In the genomic region with DNA sequence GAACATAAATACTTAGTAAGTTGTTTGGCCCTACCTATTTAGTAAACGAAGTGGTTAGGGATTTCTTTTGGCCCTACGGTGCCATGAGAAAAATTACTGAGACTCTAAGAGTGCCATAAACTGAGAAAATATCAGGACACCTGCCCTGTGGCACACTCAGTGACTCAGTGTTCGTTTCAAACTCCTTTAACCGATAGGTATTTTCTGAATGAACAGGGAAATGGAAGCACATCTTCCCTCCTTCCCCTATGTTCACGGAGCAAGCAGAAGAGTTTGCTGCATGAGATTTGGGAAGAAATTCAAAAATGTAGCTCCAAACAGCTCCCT, we compare ENCODE assay signal across 18 cellular contexts.
DNase-seq lines count a peak whose midpoint lies in the region; ATAC-seq, FAIRE-seq and TF ChIP-seq lines count a peak whose summit lies in the region.
"Had no signal": no experiment of that assay in that cellular context is flagged by ENCODE, and none has a peak within 500 bp of the region (broad histone marks: within the 10 kb centered on the region; RNA-seq: fewer than 3 reads in every experiment).

No MANE protein-coding gene starts in this region.

- H4K91ac ChIP-seq in H9 (ENCODE audit: insufficient read length, low read depth, low read length) = no peak overlapping the region

- H3K4me3 Mint-ChIP-seq in H9 (peak overlapping the region; percentile 44 to 71; a peak in 3 of 5 replicates), progenitor cell of endocrine pancreas (ENCODE audit: low read depth) (peak overlapping the region; percentile 35)
- no peak overlapping the region for H3K4me3 Mint-ChIP-seq in activated T-helper 2 cell treated with anti-CD3 and anti-CD28 coated beads, Interferon-gamma antibody, Interleukin-2, Interleukin-4, amounts not matched to agents 10 μg/mL and 5 μg/mL and 100 μg/mL, durations not matched to agents 14 hours and 24 hours and 36 hours (ENCODE audit: low read depth)
- H3K4me3 Mint-ChIP-seq: activated naive CD4-positive, alpha-beta T cell treated with anti-CD3 and anti-CD28 coated beads, Interleukin-2, amount 50 U/mL, for 24 hours had no signal

- H3K36me3 ChIP-seq in GM12878 (ENCODE audit: control insufficient read depth in 2 of 2, insufficient read depth in 2 of 2, low read length in 1 of 2) = no peaks in the 10 kb centered on the region
- H3K36me3 ChIP-seq in keratinocyte (ENCODE audit: control insufficient read depth in 2 of 2, extremely low read depth in 1 of 2, insufficient read depth in 2 of 2, low read length in 2 of 2) = no peaks in the 10 kb centered on the region
- H3K36me3 ChIP-seq in stomach = no peaks in the 10 kb centered on the region
- H3K36me3 ChIP-seq: heart left ventricle, neutrophil, right lobe of liver had no signal

- H3K27me3 ChIP-seq in H9 (ENCODE audit: insufficient read depth, low read length) = peaks cover 6% of the 10 kb centered on the region; the same call in 1 of the 2 replicates
- no peaks in the 10 kb centered on the region for H3K27me3 ChIP-seq in GM12878 (replicated peaks in 1 of 2; ENCODE audit: control insufficient read depth in 2 of 2, insufficient read depth in 2 of 2, low read length in 1 of 2)
- H3K27me3 ChIP-seq in keratinocyte (ENCODE audit: control insufficient read depth, extremely low read depth, insufficient read depth, low read length) = no peaks in the 10 kb centered on the region
- H3K27me3 ChIP-seq in stomach = peaks cover 0 to 21% (median 7%) of the 10 kb centered on the region in 3 donors
- H3K27me3 ChIP-seq: right lobe of liver had no signal

- H2BK12ac ChIP-seq in H9 (ENCODE audit: insufficient read length, low read depth, low read length) = peak overlapping the region; percentile 90

- H2AFZ ChIP-seq in H9 (ENCODE audit: low read length) (no peak overlapping the region), GM12878 (ENCODE audit: control insufficient read depth, low read depth, low read length) (no peak overlapping the region; the same call in 1 of the 2 replicates), keratinocyte (ENCODE audit: control insufficient read depth, low read length) (peak overlapping the region; percentile 14)

- ATAC-seq in GM12878 = peak; percentile 44

- H3K27ac Mint-ChIP-seq in H9 = peak overlapping the region in 2 of 3 experiments; percentile 81 to 95; a peak in 4 of 7 replicates
- H3K27ac Mint-ChIP-seq in progenitor cell of endocrine pancreas = peak overlapping the region; percentile 76
- no peak overlapping the region for H3K27ac Mint-ChIP-seq in activated T-helper 2 cell treated with anti-CD3 and anti-CD28 coated beads, Interferon-gamma antibody, Interleukin-2, Interleukin-4, amounts not matched to agents 10 μg/mL and 5 μg/mL and 100 μg/mL, durations not matched to agents 14 hours and 24 hours and 36 hours
- H3K27ac Mint-ChIP-seq: activated naive CD4-positive, alpha-beta T cell treated with anti-CD3 and anti-CD28 coated beads, Interleukin-2, amount 50 U/mL, for 24 hours had no signal

- DNase-seq in H9 (no peak), GM12878 (ENCODE audit: low read depth, low spot score) (no peak), keratinocyte (ENCODE audit: low read depth, low spot score) (no peak), progenitor cell of endocrine pancreas (ENCODE audit: low spot score, unreplicated experiment) (no peak), stomach (no peak)
- no peak for DNase-seq in stimulated activated CD8-positive, alpha-beta memory T cell treated with anti-CD3 and anti-CD28 coated beads, Interleukin-4, amount 100 ng/mL, for 48 hours
- DNase-seq in activated CD4-positive, CD25-positive, alpha-beta regulatory T cell (lab: John Stamatoyannopoulos, UW) = no peak
- DNase-seq in activated T-helper 2 cell treated with anti-CD3 and anti-CD28 coated beads, Interferon-gamma antibody, Interleukin-2, Interleukin-4, amounts not matched to agents 10 μg/mL and 5 μg/mL and 100 μg/mL, durations not matched to agents 14 hours and 24 hours and 36 hours (ENCODE audit: low spot score) = no peak
- DNase-seq: activated CD4-positive, alpha-beta T cell treated with anti-CD3 and anti-CD28 coated beads, Interleukin-2, amount 50 U/mL, for 4 hours; activated T-cell treated with anti-CD3 and anti-CD28 coated beads, Interleukin-2, amount 50 U/mL, for 1 hour; heart left ventricle; KG1; midbrain; NCI-H774; right lobe of liver had no signal

- intact Hi-C loops in GM12878 (cut with micrococcal nuclease; ENCODE audit: unreplicated experiment) = loop anchor here (2.0 kb wide), 1 partner anchor 134 kb away; the partner anchor contains the start of gene KAZN
- intact Hi-C loops in stomach (cut with DNase I; ENCODE audit: low total_unique reads) = no loop called here
- intact Hi-C loops in activated T-helper 2 cell treated with anti-CD3 and anti-CD28 coated beads, Interferon-gamma antibody, Interleukin-2, Interleukin-4, amounts not matched to agents 10 μg/mL and 5 μg/mL and 100 μg/mL, durations not matched to agents 14 hours and 24 hours and 36 hours (cut with micrococcal nuclease) = no loop called here

- no peak overlapping the region for H2BK15ac ChIP-seq in H9 (ENCODE audit: low read depth, low read length)

- H3K9me3 ChIP-seq in H9 (ENCODE audit: control insufficient read depth, low read depth, low read length) = no peaks in the 10 kb centered on the region
- no peaks in the 10 kb centered on the region; the same call in 2 of the 3 replicates for H3K9me3 ChIP-seq in GM12878 (replicated peaks; ENCODE audit: control insufficient read depth, insufficient read depth, low read length)
- no peaks in the 10 kb centered on the region for H3K9me3 ChIP-seq in keratinocyte (ENCODE audit: control insufficient read depth, low read depth, low read length)
- H3K9me3 ChIP-seq in stomach = no peaks in the 10 kb centered on the region
- H3K9me3 ChIP-seq: heart left ventricle, neutrophil, right lobe of liver had no signal

- no peak overlapping the region; the same call in 1 of the 2 replicates for H3K4ac ChIP-seq in H9 (ENCODE audit: low read depth, low read length)

- H3K14ac ChIP-seq in H9 (ENCODE audit: insufficient read depth, low read length) = peak overlapping the region; percentile 44; the same call in 1 of the 2 replicates

- H3K4me3 ChIP-seq in GM12878 (no peak overlapping the region), keratinocyte (ENCODE audit: control insufficient read depth in 2 of 3, extremely low read depth in 1 of 3, insufficient read depth in 2 of 3, low read depth in 1 of 3, low read length in 3 of 3) (peak overlapping the region in 2 of 3 experiments; percentile 53 to 63), stomach (no peak overlapping the region)
- H3K4me3 ChIP-seq: heart left ventricle, right lobe of liver had no signal

- no CpG with 5 or more reads among the region's 5 CpGs for WGBS in H9 (ENCODE audit: extremely low coverage, insufficient read length, low lambda C conversion rate)
- 8% methylated on average over 5 of the region's 5 CpGs for WGBS in GM12878 (ENCODE audit: insufficient coverage, insufficient replicate concordance, low lambda C conversion rate, missing lambda C conversion rate)
- WGBS in stomach, 5 donors = 51 to 63% (median 57%) methylated on average over 5 of the region's 5 CpGs

- H2BK120ac ChIP-seq in H9 (ENCODE audit: low read depth, low read length, poor library complexity, severe bottlenecking) = no peak overlapping the region

- dilution Hi-C loops in keratinocyte (cut with MboI; ENCODE audit: extremely low pct_ligation_motif_present, low sequenced_read_pairs) = no loop called here

- no peaks in the 10 kb centered on the region for H3K79me2 ChIP-seq in H9 (ENCODE audit: insufficient read depth, low read length)
- H3K79me2 ChIP-seq in GM12878 (ENCODE audit: control insufficient read depth, insufficient read depth, low read length) = no peaks in the 10 kb centered on the region
- no peaks in the 10 kb centered on the region for H3K79me2 ChIP-seq in keratinocyte (ENCODE audit: control insufficient read depth, insufficient read depth, low read length)

- no peak overlapping the region for H4K5ac ChIP-seq in H9 (ENCODE audit: insufficient read length, low read depth, low read length)

- H3K27ac ChIP-seq in H9 (ENCODE audit: insufficient read length, low read depth, low read length) (peak overlapping the region; percentile 28), GM12878 (ENCODE audit: control insufficient read depth, insufficient read depth) (no peak overlapping the region), keratinocyte (ENCODE audit: control insufficient read depth, insufficient read depth, low read length) (peak overlapping the region; percentile 84), stomach (no peak overlapping the region)
- H3K27ac ChIP-seq: heart left ventricle, HL-60, neutrophil, right lobe of liver had no signal

- BruUV-seq in GM12878 (replicated peaks; lab: Mats Ljungman, UMichigan) = no TSS peak

- H3K9me3 Mint-ChIP-seq in H9 (no peaks in the 10 kb centered on the region; a peak in 1 of 5 replicates), progenitor cell of endocrine pancreas (ENCODE audit: low read depth) (no peaks in the 10 kb centered on the region)
- H3K9me3 Mint-ChIP-seq in activated T-helper 2 cell treated with anti-CD3 and anti-CD28 coated beads, Interferon-gamma antibody, Interleukin-2, Interleukin-4, amounts not matched to agents 10 μg/mL and 5 μg/mL and 100 μg/mL, durations not matched to agents 14 hours and 24 hours and 36 hours = no peaks in the 10 kb centered on the region
- H3K9me3 Mint-ChIP-seq: activated naive CD4-positive, alpha-beta T cell treated with anti-CD3 and anti-CD28 coated beads, Interleukin-2, amount 50 U/mL, for 24 hours had no signal

- H4K20me1 ChIP-seq in H9 (ENCODE audit: control insufficient read depth, insufficient read depth, insufficient read length) = no peaks in the 10 kb centered on the region
- no peaks in the 10 kb centered on the region for H4K20me1 ChIP-seq in GM12878 (ENCODE audit: control insufficient read depth, insufficient read depth)
- no peaks in the 10 kb centered on the region for H4K20me1 ChIP-seq in keratinocyte (ENCODE audit: control insufficient read depth, extremely low read depth, insufficient read depth, low read length)

- no peak overlapping the region for H2BK5ac ChIP-seq in H9 (ENCODE audit: insufficient read length, low read length)

- no peaks in the 10 kb centered on the region for H3K23me2 ChIP-seq in H9 (ENCODE audit: insufficient read length, low read depth, low read length, poor library complexity, severe bottlenecking)

- peaks cover 9% of the 10 kb centered on the region; the same call in 1 of the 2 replicates for H3K4me1 ChIP-seq in H9 (ENCODE audit: insufficient read depth, low read length)
- H3K4me1 ChIP-seq in GM12878 (ENCODE audit: control insufficient read depth, insufficient read depth, low read length) = peaks cover 8% of the 10 kb centered on the region
- H3K4me1 ChIP-seq in keratinocyte (ENCODE audit: control insufficient read depth, extremely low read depth, insufficient read depth, low read length) = peaks cover 23% of the 10 kb centered on the region
- H3K4me1 ChIP-seq in stomach = peaks cover 0 to 15% (median 7%) of the 10 kb centered on the region in 4 donors
- H3K4me1 ChIP-seq: right lobe of liver had no signal

- no peak overlapping the region for H4K8ac ChIP-seq in H9 (replicated peaks; ENCODE audit: insufficient read length, low read depth, low read length)

- H3K18ac ChIP-seq in H9 (ENCODE audit: insufficient read length, low read depth, low read length) = peak overlapping the region; percentile 82

- H3T11ph ChIP-seq in H9 (ENCODE audit: low read length) = no peak overlapping the region

- CTCF ChIA-PET in GM12878 (lab: Yijun Ruan, JAX) = interaction anchor here (0.7 to 2.7 kb wide), 18 partner anchors 8 to 343 kb away, joined by 3 to 11 read pairs (median 3); no protein-coding TSS in a partner anchor

- no peak for TF ChIP-seq CTCF in H9 (conservative IDR thresholded peaks at IDR 0.05)
- no peak for TF ChIP-seq CTCF in GM12878 (IDR thresholded peaks at IDR 0.05 in 2 of 3, conservative IDR thresholded peaks at IDR 0.05 in 1 of 3; ENCODE audit: control insufficient read depth in 2 of 3, extremely low read depth in 1 of 3, insufficient read depth in 1 of 3, low read depth in 3 of 3, low read length in 3 of 3)
- TF ChIP-seq CTCF in keratinocyte (optimal IDR thresholded peaks at IDR 0.05 in 1 of 3, IDR thresholded peaks at IDR 0.05 in 1 of 3, conservative IDR thresholded peaks at IDR 0.05 in 1 of 3; ENCODE audit: extremely low read depth in 1 of 3, insufficient read depth in 2 of 3, low read length in 3 of 3) = no peak
- TF ChIP-seq CTCF in progenitor cell of endocrine pancreas (IDR thresholded peaks at IDR 0.05; ENCODE audit: unreplicated experiment) = no peak
- TF ChIP-seq CTCF in stomach (IDR thresholded peaks at IDR 0.05) = no peak

- H2AK5ac ChIP-seq in H9 (ENCODE audit: insufficient read length, low read length) = no peak overlapping the region

- H2BK20ac ChIP-seq in H9 (ENCODE audit: low read depth, low read length, poor library complexity, severe bottlenecking) = peak overlapping the region; percentile 28

- TF ChIP-seq POLR2A in GM12878 (IDR thresholded peaks at IDR 0.05; ENCODE audit: low read depth, low read length) = no peak
- no peak for TF ChIP-seq POLR2A in stomach (IDR thresholded peaks at IDR 0.05)

- no peaks in the 10 kb centered on the region for H3K36me3 Mint-ChIP-seq in H9 (ENCODE audit: insufficient read depth in 1 of 3, low read depth in 3 of 3)
- no peaks in the 10 kb centered on the region for H3K36me3 Mint-ChIP-seq in progenitor cell of endocrine pancreas (ENCODE audit: insufficient read depth)
- H3K36me3 Mint-ChIP-seq in activated T-helper 2 cell treated with anti-CD3 and anti-CD28 coated beads, Interferon-gamma antibody, Interleukin-2, Interleukin-4, amounts not matched to agents 10 μg/mL and 5 μg/mL and 100 μg/mL, durations not matched to agents 14 hours and 24 hours and 36 hours (ENCODE audit: low read depth) = no peaks in the 10 kb centered on the region
- H3K36me3 Mint-ChIP-seq: activated naive CD4-positive, alpha-beta T cell treated with anti-CD3 and anti-CD28 coated beads, Interleukin-2, amount 50 U/mL, for 24 hours had no signal

- POLR2A ChIA-PET in GM12878 (lab: Charles Lee) = interaction anchor here (0.9 to 1.4 kb wide), 2 partner anchors 13 to 131 kb away, joined by 4 read pairs; no protein-coding TSS in a partner anchor

- peak overlapping the region; percentile 50 for H3K4me2 ChIP-seq in H9 (ENCODE audit: insufficient read depth, insufficient read length, low read length)
- no peak overlapping the region for H3K4me2 ChIP-seq in GM12878 (ENCODE audit: control insufficient read depth, insufficient read depth)
- H3K4me2 ChIP-seq in keratinocyte (ENCODE audit: control insufficient read depth, extremely low read depth, insufficient read depth, low read depth, low read length) = peak overlapping the region; percentile 94

- no peak for TF ChIP-seq RAD21 in GM12878 (IDR thresholded peaks at IDR 0.05; ENCODE audit: insufficient read depth, low read depth, low read length)

- no peak overlapping the region for H3K23ac ChIP-seq in H9 (ENCODE audit: insufficient read length, low read depth, low read length)

- H3K27me3 Mint-ChIP-seq in H9 (ENCODE audit: low read depth) = peaks cover 50% of the 10 kb centered on the region
- H3K27me3 Mint-ChIP-seq in progenitor cell of endocrine pancreas = peaks cover 4% of the 10 kb centered on the region
- H3K27me3 Mint-ChIP-seq in activated T-helper 2 cell treated with anti-CD3 and anti-CD28 coated beads, Interferon-gamma antibody, Interleukin-2, Interleukin-4, amounts not matched to agents 10 μg/mL and 5 μg/mL and 100 μg/mL, durations not matched to agents 14 hours and 24 hours and 36 hours (ENCODE audit: low read depth) = peaks cover 7% of the 10 kb centered on the region

- H3K4me1 Mint-ChIP-seq in H9 = peaks cover 49 to 52% of the 10 kb centered on the region in 2 experiments
- peaks cover 22% of the 10 kb centered on the region for H3K4me1 Mint-ChIP-seq in progenitor cell of endocrine pancreas (ENCODE audit: low read depth)
- no peaks in the 10 kb centered on the region for H3K4me1 Mint-ChIP-seq in activated T-helper 2 cell treated with anti-CD3 and anti-CD28 coated beads, Interferon-gamma antibody, Interleukin-2, Interleukin-4, amounts not matched to agents 10 μg/mL and 5 μg/mL and 100 μg/mL, durations not matched to agents 14 hours and 24 hours and 36 hours (ENCODE audit: low read depth)
- H3K4me1 Mint-ChIP-seq: activated naive CD4-positive, alpha-beta T cell treated with anti-CD3 and anti-CD28 coated beads, Interleukin-2, amount 50 U/mL, for 24 hours had no signal

- no peaks in the 10 kb centered on the region for H3K79me1 ChIP-seq in H9 (ENCODE audit: insufficient read depth, low read depth, low read length, poor library complexity, severe bottlenecking)

- peak overlapping the region; percentile 4 for H3K9ac ChIP-seq in H9 (ENCODE audit: extremely low read depth, insufficient read length, low read length)
- no peak overlapping the region for H3K9ac ChIP-seq in GM12878 (ENCODE audit: control insufficient read depth, insufficient read depth, low read length)
- peak overlapping the region; percentile 57 for H3K9ac ChIP-seq in keratinocyte (ENCODE audit: control insufficient read depth, extremely low read depth, insufficient read depth, low read length)

- H3K56ac ChIP-seq in H9 (ENCODE audit: insufficient read length, low read depth, low read length) = no peak overlapping the region

- TF ChIP-seq EP300 in GM12878 (IDR thresholded peaks at IDR 0.05; ENCODE audit: borderline replicate concordance in 1 of 2, control insufficient read depth in 1 of 2, low read depth in 2 of 2, low read length in 2 of 2) (no peak), stomach (IDR thresholded peaks at IDR 0.05) (no peak)

- in situ Hi-C loops in GM12878 (cut with MboI) = no loop called here

- H3K9me1 ChIP-seq in keratinocyte (ENCODE audit: control insufficient read depth, extremely low read depth, insufficient read depth, low read length) = no peaks in the 10 kb centered on the region

- no peak for FAIRE-seq in GM12878 (lab: Jason Lieb, UNC)
- no peak for FAIRE-seq in keratinocyte (lab: Jason Lieb, UNC)

- RAD21 ChIA-PET in GM12878 (lab: Charles Lee; ENCODE audit: unreplicated experiment) = interaction anchor here (1.0 to 1.6 kb wide), 5 partner anchors 9 to 125 kb away, joined by 3 to 8 read pairs (median 4); no protein-coding TSS in a partner anchor

- SMC1A ChIA-PET in GM12878 (lab: Charles Lee; ENCODE audit: uncharacterized antibody, unreplicated experiment) = interaction anchor here (0.6 to 1.8 kb wide), 8 partner anchors 9 to 305 kb away, joined by 3 to 10 read pairs (median 6); no protein-coding TSS in a partner anchor

Comparison
In these comparisons a context has a peak if more than half of its experiments do, and no peak if none do; other contexts are left out.
1. H3K27ac ChIP-seq: peak in H9 (single experiment) and keratinocyte (single experiment); none in GM12878 (single experiment) and stomach (0 of 5).
2. H3K4me3 ChIP-seq: peak in keratinocyte (2 of 3); none in GM12878 (single experiment) and stomach (0 of 4).